ENCODE assay signal across 8 cellular contexts in genomic region chr15:67914537-67915373, GRCh38.
DNase-seq lines count a peak whose midpoint lies in the region; ATAC-seq and TF ChIP-seq lines count a peak whose summit lies in the region.

No MANE protein-coding gene starts in this region.

- no peaks in the 10 kb centered on the region for H3K36me3 ChIP-seq in SJSA1
- no peaks in the 10 kb centered on the region for H3K36me3 ChIP-seq in right atrium auricular region
- H3K36me3 ChIP-seq in sigmoid colon, result no peaks in the 10 kb centered on the region
- H3K36me3 ChIP-seq in CD8-positive, alpha-beta T cell (ENCODE audit: insufficient read depth, low read length), result no peaks in the 10 kb centered on the region

- no peak overlapping the region for H3K4me3 Mint-ChIP-seq in CD8-positive, alpha-beta T cell

- CTCF ChIA-PET in CD8-positive, alpha-beta T cell (lab: Charles Lee), result no interaction called here

- POLR2A ChIA-PET in CD8-positive, alpha-beta T cell (lab: Charles Lee), result no interaction called here

- H3K9me3 Mint-ChIP-seq in CD8-positive, alpha-beta T cell, result peaks cover 10% of the 10 kb centered on the region

- H3K9me3 ChIP-seq in SJSA1 (replicated peaks), result 0 out of 2 replicates have a peak, but pooled peaks cover 2% of the 10 kb centered on the region
- H3K9me3 ChIP-seq in right atrium auricular region, result no peaks in the 10 kb centered on the region
- H3K9me3 ChIP-seq in sigmoid colon, result peaks cover 0 to 3% (median 0%) of the 10 kb centered on the region in 4 donors
- peaks cover 2% of the 10 kb centered on the region for H3K9me3 ChIP-seq in CD8-positive, alpha-beta T cell (ENCODE audit: low read length)

- H3K27me3 ChIP-seq in SJSA1 (replicated peaks) (no peaks in the 10 kb centered on the region), right atrium auricular region (no peaks in the 10 kb centered on the region), sigmoid colon (no peaks in the 10 kb centered on the region)
- H3K27me3 ChIP-seq in CD8-positive, alpha-beta T cell (ENCODE audit: insufficient read depth, low read length), result no peaks in the 10 kb centered on the region

- intact Hi-C loops in sigmoid colon (cut with DNase I), result loop anchor here (5.0 kb wide), 4 partner anchors 52 to 238 kb away; no protein-coding TSS in a partner anchor
- intact Hi-C loops in CD8-positive, alpha-beta T cell (cut with DNase I, micrococcal nuclease), result no loop called here

- no peak for ATAC-seq in CD8-positive, alpha-beta T cell

- H3K27ac ChIP-seq in SJSA1, result peak overlapping the region; percentile 56
- H3K27ac ChIP-seq in right atrium auricular region, result peak overlapping the region; percentile 80 to 83
- H3K27ac ChIP-seq in sigmoid colon, result peak overlapping the region; percentile 87 to 91 (median 88)
- H3K27ac ChIP-seq in CD8-positive, alpha-beta T cell (ENCODE audit: low read depth, low read length), result no peak overlapping the region

- DNase-seq in HT-29 (ENCODE audit: low spot score) (peak; percentile 72), SJSA1 (ENCODE audit: low read depth in 1 of 2, low spot score in 2 of 2) (peak; percentile 73 to 75), right atrium auricular region (ENCODE audit: low spot score) (peak; percentile 80), sigmoid colon (peak; percentile 92), GM13977 (ENCODE audit: low spot score) (no peak), T1000 (lab: John Stamatoyannopoulos, UW) (no peak), SKM-1 treated with dmso at 0.1 percent for 144 hours (lab: John Stamatoyannopoulos, UW; ENCODE audit: unreplicated experiment) (no peak)
- no peak for DNase-seq in CD8-positive, alpha-beta T cell

- TF ChIP-seq EP300 in sigmoid colon (IDR thresholded peaks at IDR 0.05), result peak in 1 of 4 donors; percentile 32

- TF ChIP-seq CTCF in right atrium auricular region (IDR thresholded peaks at IDR 0.05), result no peak
- no peak for TF ChIP-seq CTCF in sigmoid colon (IDR thresholded peaks at IDR 0.05)
- TF ChIP-seq CTCF in CD8-positive, alpha-beta T cell (IDR thresholded peaks at IDR 0.05), result no peak
- TF ChIP-seq CTCF in GM13977 (IDR thresholded peaks at IDR 0.05; ENCODE audit: extremely low read depth, insufficient read depth, missing control alignments), result no peak

- no peaks in the 10 kb centered on the region for H3K36me3 Mint-ChIP-seq in CD8-positive, alpha-beta T cell

- no peaks in the 10 kb centered on the region for H3K4me1 Mint-ChIP-seq in CD8-positive, alpha-beta T cell (ENCODE audit: low read depth)

- in situ Hi-C loops in GM13977 (cut with MboI; ENCODE audit: low pct_unique_long_range_greater_than_20kb, low sequenced_read_pairs, unreplicated experiment), result no loop called here

- TF ChIP-seq POLR2A in sigmoid colon (IDR thresholded peaks at IDR 0.05), result no peak

- no peak overlapping the region for H3K27ac Mint-ChIP-seq in CD8-positive, alpha-beta T cell

- H3K4me1 ChIP-seq in SJSA1 (replicated peaks) (peaks cover 40% of the 10 kb centered on the region), right atrium auricular region (peaks cover 0 to 48% of the 10 kb centered on the region in 2 donors), sigmoid colon (peaks cover 0 to 73% (median 46%) of the 10 kb centered on the region in 4 donors)
- H3K4me1 ChIP-seq in CD8-positive, alpha-beta T cell (ENCODE audit: insufficient read depth, low read length), result no peaks in the 10 kb centered on the region

- no peaks in the 10 kb centered on the region for H3K27me3 Mint-ChIP-seq in CD8-positive, alpha-beta T cell (ENCODE audit: low read depth)

- H3K4me3 ChIP-seq in SJSA1 (no peak overlapping the region), right atrium auricular region (no peak overlapping the region), sigmoid colon (peak overlapping the region in 3 of 4 donors; percentile 7 to 24 (median 18))
- no peak overlapping the region for H3K4me3 ChIP-seq in CD8-positive, alpha-beta T cell (ENCODE audit: low read depth, low read length)

- WGBS in sigmoid colon, 2 donors, result 9 to 52% methylated on average over 6 of the region's 6 CpGs

Comparison
In these comparisons a context has a peak if more than half of its experiments do, and no peak if none do; other contexts are left out.
1. DNase-seq: peak in HT-29 (single experiment), SJSA1 (2 of 2), right atrium auricular region (single experiment) and sigmoid colon (single experiment); none in CD8-positive, alpha-beta T cell (0 of 7), GM13977 (single experiment), T1000 (single experiment) and SKM-1 treated with dmso at 0.1 percent for 144 hours (single experiment).
2. H3K4me3 ChIP-seq: peak in sigmoid colon (3 of 4); none in SJSA1 (single experiment), right atrium auricular region (0 of 2) and CD8-positive, alpha-beta T cell (single experiment).